ENCODE assay signal across 1 cellular context in the genomic region with DNA sequence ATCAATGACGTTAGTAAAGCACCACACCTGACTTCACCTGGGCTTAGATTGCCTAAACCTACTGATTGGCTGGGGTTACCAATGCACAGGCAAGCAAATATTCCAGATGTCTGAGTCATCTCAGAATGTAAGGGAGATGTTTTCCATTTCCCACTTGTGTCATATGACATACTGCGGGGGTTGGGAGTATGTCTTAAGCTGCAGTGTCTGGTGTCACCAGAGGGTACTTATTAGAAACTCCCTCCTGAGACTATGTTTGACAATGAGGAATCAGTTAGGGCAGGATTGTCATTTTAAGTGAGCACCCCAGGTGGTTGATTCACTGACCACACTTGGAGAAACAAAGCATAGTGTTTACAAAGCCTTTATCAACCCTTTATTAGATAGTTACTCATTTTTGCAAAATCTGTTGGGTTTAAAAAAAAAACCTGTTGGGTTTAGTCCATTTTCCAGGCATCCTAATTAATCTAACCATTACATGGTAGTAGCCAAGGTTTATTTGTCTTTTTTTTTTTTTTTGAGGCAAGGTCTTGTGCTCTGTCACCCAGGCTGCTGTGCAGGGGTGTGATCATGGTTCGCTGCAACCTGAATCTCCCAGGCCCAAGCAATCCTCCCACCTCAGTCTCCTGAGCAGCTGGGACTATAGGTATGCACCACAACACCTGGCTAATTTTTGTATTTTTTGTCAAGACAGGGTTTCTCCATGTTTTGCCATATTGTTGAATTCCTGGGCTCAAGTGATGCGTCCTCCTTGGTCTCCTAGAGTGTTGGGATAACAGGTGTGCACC.
TF ChIP-seq lines count a peak whose summit lies in the region.

No MANE protein-coding gene starts in this region.

TF ChIP-seq in WTC11, 78 proteins besides CTCF, POLR2A, EP300 and RAD21 (continued from another document):
- TF ChIP-seq, protein P1, sequence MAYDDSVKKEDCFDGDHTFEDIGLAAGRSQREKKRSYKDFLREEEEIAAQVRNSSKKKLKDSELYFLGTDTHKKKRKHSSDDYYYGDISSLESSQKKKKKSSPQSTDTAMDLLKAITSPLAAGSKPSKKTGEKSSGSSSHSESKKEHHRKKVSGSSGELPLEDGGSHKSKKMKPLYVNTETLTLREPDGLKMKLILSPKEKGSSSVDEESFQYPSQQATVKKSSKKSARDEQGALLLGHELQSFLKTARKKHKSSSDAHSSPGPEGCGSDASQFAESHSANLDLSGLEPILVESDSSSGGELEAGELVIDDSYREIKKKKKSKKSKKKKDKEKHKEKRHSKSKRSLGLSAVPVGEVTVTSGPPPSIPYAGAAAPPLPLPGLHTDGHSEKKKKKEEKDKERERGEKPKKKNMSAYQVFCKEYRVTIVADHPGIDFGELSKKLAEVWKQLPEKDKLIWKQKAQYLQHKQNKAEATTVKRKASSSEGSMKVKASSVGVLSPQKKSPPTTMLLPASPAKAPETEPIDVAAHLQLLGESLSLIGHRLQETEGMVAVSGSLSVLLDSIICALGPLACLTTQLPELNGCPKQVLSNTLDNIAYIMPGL (CRISPR knock-in tag; IDR thresholded peaks at IDR 0.05): no peak
